In genomic region chr22:36541831-36542391, GRCh38 we compare ENCODE assay signal across 9 cellular contexts. TPM values are rescaled to one million over a fixed set of nuclear protein-coding genes. Genes with fewer than 3 reads are reported as not detected.
DNase-seq lines count a peak whose midpoint lies in the region; ATAC-seq and TF ChIP-seq lines count a peak whose summit lies in the region.
"Had no signal": no experiment of that assay in that cellular context is flagged by ENCODE, and none has a peak within 500 bp of the region (broad histone marks: within the 10 kb centered on the region; RNA-seq: fewer than 3 reads in every experiment).

No MANE protein-coding gene starts in this region.

- H3K4me1 ChIP-seq in esophagus squamous epithelium (peaks cover 4 to 20% (median 7%) of the 10 kb centered on the region in 3 donors), tibial artery (no peaks in the 10 kb centered on the region)

- intact Hi-C loops in esophagus squamous epithelium (cut with DNase I), result loop anchor here (10.0 kb wide), 1 partner anchor 323 kb away; the partner anchor contains the start of gene NCF4
- intact Hi-C loops in tibial artery (cut with DNase I; ENCODE audit: low total_unique reads), result loop anchor here (10.0 kb wide), 1 partner anchor 223 kb away; no protein-coding TSS in a partner anchor
- intact Hi-C loops in lower leg skin (cut with DNase I; ENCODE audit: low total_unique reads), result loop anchor here (10.0 kb wide), 1 partner anchor 233 kb away; the partner anchor contains the start of gene IFT27

- DNase-seq in HFFc6 (peak; percentile 94), esophagus squamous epithelium (lab: John Stamatoyannopoulos, UW) (no peak), tibial artery (no peak), NCI-H2227 treated with DMSO at 0.1 percent for 48 hours (lab: John Stamatoyannopoulos, UW) (no peak), lower leg skin (ENCODE audit: low spot score in 2 of 2) (no peak)
- DNase-seq in activated CD4-positive, alpha-beta T cell treated with anti-CD3 and anti-CD28 coated beads for 4 hours, result peak; percentile 42 to 47
- DNase-seq in stimulated activated CD4-positive, alpha-beta T cell treated with anti-CD3 and anti-CD28 coated beads, Interleukin-4, amount 100 ng/mL, for 24 hours, result peak; percentile 62
- DNase-seq: activated B cell treated with CpG ODN at 0.5 μM for 24 hours had no signal

- no peak for TF ChIP-seq CTCF in HFFc6 (IDR thresholded peaks at IDR 0.05)
- no peak for TF ChIP-seq CTCF in esophagus squamous epithelium (IDR thresholded peaks at IDR 0.05)
- TF ChIP-seq CTCF in tibial artery (IDR thresholded peaks at IDR 0.05), result no peak
- TF ChIP-seq CTCF in lower leg skin (IDR thresholded peaks at IDR 0.05), result no peak

- peak overlapping the region; percentile 91 for H3K27ac Mint-ChIP-seq in HFFc6
- H3K27ac Mint-ChIP-seq: activated B cell treated with CpG ODN at 0.5 μM for 24 hours had no signal

- TF ChIP-seq POLR2A in esophagus squamous epithelium (IDR thresholded peaks at IDR 0.05) (no peak), lower leg skin (IDR thresholded peaks at IDR 0.05) (no peak)

- no peaks in the 10 kb centered on the region for H3K36me3 ChIP-seq in esophagus squamous epithelium
- H3K36me3 ChIP-seq in tibial artery, result no peaks in the 10 kb centered on the region

- no peaks in the 10 kb centered on the region for H3K36me3 Mint-ChIP-seq in HFFc6 (ENCODE audit: low read depth)

- no peak for ATAC-seq in HG02981 (IDR thresholded peaks at IDR 0.05; ENCODE audit: unreplicated experiment)

- H3K9me3 Mint-ChIP-seq in HFFc6, result no peaks in the 10 kb centered on the region
- H3K9me3 Mint-ChIP-seq: activated B cell treated with CpG ODN at 0.5 μM for 24 hours had no signal

- H3K27ac ChIP-seq in esophagus squamous epithelium (peak overlapping the region in 3 of 4 donors; percentile 21 to 48 (median 44)), tibial artery (no peak overlapping the region)

- H3K4me3 ChIP-seq in esophagus squamous epithelium (no peak overlapping the region), tibial artery (no peak overlapping the region), lower leg skin (ENCODE audit: low read depth, poor library complexity, severe bottlenecking) (no peak overlapping the region)

- peak overlapping the region; percentile 46; the same call in 1 of the 2 replicates for H3K4me3 Mint-ChIP-seq in HFFc6
- H3K4me3 Mint-ChIP-seq: activated B cell treated with CpG ODN at 0.5 μM for 24 hours had no signal

- peaks cover 52% of the 10 kb centered on the region for H3K4me1 Mint-ChIP-seq in HFFc6 (ENCODE audit: low read depth)

- WGBS in esophagus squamous epithelium, 2 donors, result 18 to 32% methylated on average over 8 to 9 of the region's 9 CpGs
- WGBS in lower leg skin, 2 donors, result 31 to 36% methylated on average over 9 of the region's 9 CpGs

- H3K27me3 Mint-ChIP-seq in HFFc6 (ENCODE audit: insufficient read depth), result peaks cover 5% of the 10 kb centered on the region; the same call in 1 of the 2 replicates
- H3K27me3 Mint-ChIP-seq: activated B cell treated with CpG ODN at 0.5 μM for 24 hours had no signal

- peaks cover 0 to 8% (median 1%) of the 10 kb centered on the region in 4 donors for H3K27me3 ChIP-seq in esophagus squamous epithelium
- H3K27me3 ChIP-seq in tibial artery, result peaks cover 0 to 42% of the 10 kb centered on the region in 2 donors

- H3K9me3 ChIP-seq in esophagus squamous epithelium, result no peaks in the 10 kb centered on the region
- H3K9me3 ChIP-seq in tibial artery, result no peaks in the 10 kb centered on the region

RNA-seq across cellular contexts. Expression of gene EIF3D, which starts 12.9 kb away (rescaled TPM):
- 100 to 1,000 TPM; 163 to 177 (median 172) TPM for total RNA-seq in HFFc6 (2021; fragmentation: NEBNext Ultra II Directional; extraction: Animal tissue kit (Norgen Biotek cat#: 25700))
- total RNA-seq in esophagus squamous epithelium (100 to 1,000 TPM; 250 to 385 (median 268) TPM), lower leg skin (100 to 1,000 TPM; 305 to 489 (median 386) TPM)

RNA-seq across cellular contexts. Expression of gene FOXRED2, which starts 35.1 kb away (rescaled TPM):
- 1 to 10 TPM; 2.8 to 4.7 (median 4.2) TPM for total RNA-seq in HFFc6 (2021; fragmentation: NEBNext Ultra II Directional; extraction: Animal tissue kit (Norgen Biotek cat#: 25700))
- total RNA-seq in esophagus squamous epithelium (10 to 100 TPM in 2 of 4 donors, 1 to 10 TPM in 2; 3.8 to 21.0 (median 7.6) TPM), lower leg skin (10 to 100 TPM in 3 of 4 donors, 1 to 10 TPM in 1; 9.1 to 18.5 (median 14.6) TPM)

Comparison
In these comparisons a context has a peak if more than half of its experiments do, and no peak if none do; other contexts are left out.
1. DNase-seq: peak in HFFc6 (single experiment), activated CD4-positive, alpha-beta T cell treated with anti-CD3 and anti-CD28 coated beads for 4 hours (2 of 2) and stimulated activated CD4-positive, alpha-beta T cell treated with anti-CD3 and anti-CD28 coated beads, Interleukin-4, amount 100 ng/mL, for 24 hours (single experiment); none in esophagus squamous epithelium (single experiment), tibial artery (0 of 2), NCI-H2227 treated with DMSO at 0.1 percent for 48 hours (single experiment) and lower leg skin (0 of 2).
2. H3K27ac ChIP-seq: peak in esophagus squamous epithelium (3 of 4); none in tibial artery (0 of 2).